ENCODE assay signal across 13 cellular contexts in genomic region chr9:94872921-94873511, GRCh38.
DNase-seq lines count a peak whose midpoint lies in the region; ATAC-seq, FAIRE-seq and TF ChIP-seq lines count a peak whose summit lies in the region.
"Had no signal": no experiment of that assay in that cellular context is flagged by ENCODE, and none has a peak within 500 bp of the region (broad histone marks: within the 10 kb centered on the region; RNA-seq: fewer than 3 reads in every experiment).

No MANE protein-coding gene starts in this region.

- POLR2A ChIA-PET in CD4-positive, alpha-beta memory T cell (lab: Charles Lee; ENCODE audit: partially characterized antibody) = interaction anchor here (2.3 to 4.1 kb wide), 2 partner anchors 12 to 16 kb away, joined by 5 to 46 read pairs; no protein-coding TSS in a partner anchor
- POLR2A ChIA-PET in HepG2 (lab: Yijun Ruan, JAX) = no interaction called here

- in situ Hi-C loops in HepG2 (cut with HindIII; ENCODE audit: extremely low pct_ligation_motif_present, low pct_unique_long_range_greater_than_20kb) = no loop called here

- no peaks in the 10 kb centered on the region for H4K20me1 ChIP-seq in HepG2 (ENCODE audit: insufficient read depth, low read length)

- no peak overlapping the region for H3K27ac ChIP-seq in CD4-positive, alpha-beta memory T cell (ENCODE audit: low read depth, low read length)
- H3K27ac ChIP-seq in substantia nigra (ENCODE audit: low read depth, low read length, poor library complexity, severe bottlenecking) = no peak overlapping the region
- no peak overlapping the region for H3K27ac ChIP-seq in HepG2 (ENCODE audit: extremely low read length, insufficient read depth, low read length)

- no peak for TF ChIP-seq CTCF in HepG2 (CRISPR knock-in tag; IDR thresholded peaks at IDR 0.05)

- peaks cover 3 to 7% of the 10 kb centered on the region in 2 donors for H3K36me3 Mint-ChIP-seq in CD4-positive, alpha-beta memory T cell

- no peak for ATAC-seq in HepG2
- ATAC-seq: stimulated activated effector memory CD8-positive, alpha-beta T cell treated with anti-CD3 and anti-CD28 coated beads, Interleukin-12 subunit alpha, Interleukin-12 subunit beta, amount 100 ng/mL, for 72 hours had no signal

- WGBS in HepG2 (ENCODE audit: low lambda C conversion rate) = 97% methylated on average over 3 of the region's 3 CpGs

- H3K4me1 Mint-ChIP-seq in CD4-positive, alpha-beta memory T cell = peaks cover 21 to 48% (median 35%) of the 10 kb centered on the region in 4 donors

- no peak overlapping the region for H2AFZ ChIP-seq in HepG2 (ENCODE audit: low read length)

- DNase-seq in CD4-positive, alpha-beta memory T cell = no peak
- DNase-seq in RCC 7860 (ENCODE audit: low spot score) (no peak), glomerular visceral epithelial cell (ENCODE audit: extremely low spot score) (peak; percentile 46), renal cortical epithelial cell (ENCODE audit: low read depth) (peak; percentile 55), NCI-H2107 (lab: John Stamatoyannopoulos, UW) (no peak), substantia nigra (lab: John Stamatoyannopoulos, UW) (no peak), KG1 (lab: John Stamatoyannopoulos, UW) (no peak), HepG2 (ENCODE audit: low spot score) (no peak)
- DNase-seq: amniotic stem cell, islet precursor cell, NCI-H446, T-helper 1 cell had no signal

- H3K4me1 ChIP-seq in CD4-positive, alpha-beta memory T cell (ENCODE audit: insufficient read depth, low read length) = peaks cover 34% of the 10 kb centered on the region
- peaks cover 15% of the 10 kb centered on the region for H3K4me1 ChIP-seq in HepG2 (ENCODE audit: insufficient read depth, low read length)

- FAIRE-seq in RCC 7860 (lab: Jason Lieb, UNC) = peak; percentile 55
- no peak for FAIRE-seq in HepG2 (lab: Jason Lieb, UNC)

- H3K4me3 Mint-ChIP-seq in CD4-positive, alpha-beta memory T cell = no peak overlapping the region
- H3K4me3 Mint-ChIP-seq: stimulated activated effector memory CD8-positive, alpha-beta T cell treated with anti-CD3 and anti-CD28 coated beads, Interleukin-12 subunit alpha, Interleukin-12 subunit beta, amount 100 ng/mL, for 72 hours had no signal

- no TSS peak for BruUV-seq in HepG2 (replicated peaks; lab: Mats Ljungman, UMichigan)

- H3K27me3 ChIP-seq in CD4-positive, alpha-beta memory T cell (ENCODE audit: insufficient read depth, low read length) = no peaks in the 10 kb centered on the region
- no peaks in the 10 kb centered on the region for H3K27me3 ChIP-seq in HepG2 (ENCODE audit: control insufficient read depth in 1 of 2, insufficient read depth in 2 of 2, low read length in 2 of 2)

- no peaks in the 10 kb centered on the region for H3K9me3 ChIP-seq in CD4-positive, alpha-beta memory T cell (ENCODE audit: control insufficient read depth in 1 of 2, low read length in 2 of 2)
- H3K9me3 ChIP-seq in HepG2 (ENCODE audit: low read length) = no peaks in the 10 kb centered on the region

- no peak overlapping the region for H3K4me3 ChIP-seq in CD4-positive, alpha-beta memory T cell (ENCODE audit: low read length in 2 of 2)
- H3K4me3 ChIP-seq in HepG2 (replicated peaks in 1 of 3; ENCODE audit: insufficient read depth in 1 of 3, low read depth in 2 of 3, low read length in 3 of 3) = no peak overlapping the region

- H3K4me2 ChIP-seq in HepG2 (ENCODE audit: low read depth, low read length) = no peak overlapping the region

- TF ChIP-seq POLR2A in HepG2 (IDR thresholded peaks at IDR 0.05; ENCODE audit: insufficient read depth in 1 of 2, low read depth in 2 of 2, low read length in 2 of 2) = no peak

- H3K36me3 ChIP-seq in CD4-positive, alpha-beta memory T cell (ENCODE audit: insufficient read depth, low read length) = no peaks in the 10 kb centered on the region
- no peaks in the 10 kb centered on the region; a peak in 1 of 5 replicates for H3K36me3 ChIP-seq in HepG2 (replicated peaks in 1 of 2; ENCODE audit: control insufficient read depth in 1 of 2, insufficient read depth in 2 of 2, low read length in 2 of 2)

- CTCF ChIA-PET in CD4-positive, alpha-beta memory T cell (lab: Charles Lee; ENCODE audit: partially characterized antibody) = no interaction called here
- CTCF ChIA-PET in HepG2 (lab: Yijun Ruan, JAX; ENCODE audit: low intra/inter-chr PET ratio, low total read pairs) = no interaction called here

- H3K79me2 ChIP-seq in HepG2 (ENCODE audit: insufficient read depth, low read length) = no peaks in the 10 kb centered on the region

- intact Hi-C loops in CD4-positive, alpha-beta memory T cell (cut with micrococcal nuclease) = no loop called here
- intact Hi-C loops in HepG2 (cut with micrococcal nuclease; ENCODE audit: unreplicated experiment) = loop anchor here (1.0 kb wide), 1 partner anchor 8 kb away; no protein-coding TSS in a partner anchor

- TF ChIP-seq EP300 in HepG2 (IDR thresholded peaks at IDR 0.05; ENCODE audit: low read depth in 2 of 2, low read length in 2 of 2) (no peak), HepG2 (CRISPR knock-in tag; IDR thresholded peaks at IDR 0.05; ENCODE audit: borderline replicate concordance) (no peak)

- no peak for TF ChIP-seq RAD21 in HepG2 (CRISPR knock-in tag; IDR thresholded peaks at IDR 0.05)

- H3K27ac Mint-ChIP-seq in CD4-positive, alpha-beta memory T cell = peak overlapping the region in 5 of 7 donors; percentile 33 to 80 (median 54)

- no peak overlapping the region for H3K9ac ChIP-seq in HepG2 (ENCODE audit: insufficient read depth, low read depth, low read length)

- no peaks in the 10 kb centered on the region for H3K9me3 Mint-ChIP-seq in CD4-positive, alpha-beta memory T cell

- no peaks in the 10 kb centered on the region for H3K27me3 Mint-ChIP-seq in CD4-positive, alpha-beta memory T cell

TF ChIP-seq in HepG2, 621 proteins besides CTCF, POLR2A, EP300 and RAD21 (continues in another document):
- TF ChIP-seq ZNF143 (CRISPR knock-in tag; IDR thresholded peaks at IDR 0.05) = no peak
- TF ChIP-seq ZFP37 (CRISPR knock-in tag; IDR thresholded peaks at IDR 0.05; ENCODE audit: borderline replicate concordance) = no peak
- no peak for TF ChIP-seq FOXK1 (CRISPR knock-in tag; IDR thresholded peaks at IDR 0.05; ENCODE audit: borderline replicate concordance, low read depth)
- no peak for TF ChIP-seq MAFF (IDR thresholded peaks at IDR 0.05; ENCODE audit: low read depth, low read length)
- TF ChIP-seq ZNF33B (CRISPR knock-in tag; IDR thresholded peaks at IDR 0.05) = no peak
- no peak for TF ChIP-seq TCF7 (IDR thresholded peaks at IDR 0.05; ENCODE audit: low read depth)
- TF ChIP-seq POLR2G (IDR thresholded peaks at IDR 0.05; ENCODE audit: low read depth, low read length) = no peak
- no peak for TF ChIP-seq ZNF33A (CRISPR knock-in tag; IDR thresholded peaks at IDR 0.05; ENCODE audit: borderline replicate concordance)
- TF ChIP-seq ZHX1 (CRISPR knock-in tag; IDR thresholded peaks at IDR 0.05; ENCODE audit: low read depth) = no peak
- TF ChIP-seq, protein P1, sequence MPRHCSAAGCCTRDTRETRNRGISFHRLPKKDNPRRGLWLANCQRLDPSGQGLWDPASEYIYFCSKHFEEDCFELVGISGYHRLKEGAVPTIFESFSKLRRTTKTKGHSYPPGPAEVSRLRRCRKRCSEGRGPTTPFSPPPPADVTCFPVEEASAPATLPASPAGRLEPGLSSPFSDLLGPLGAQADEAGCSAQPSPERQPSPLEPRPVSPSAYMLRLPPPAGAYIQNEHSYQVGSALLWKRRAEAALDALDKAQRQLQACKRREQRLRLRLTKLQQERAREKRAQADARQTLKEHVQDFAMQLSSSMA (CRISPR knock-in tag; IDR thresholded peaks at IDR 0.05) = no peak
- TF ChIP-seq ZNF614 (CRISPR knock-in tag; IDR thresholded peaks at IDR 0.05; ENCODE audit: borderline replicate concordance) = no peak
- TF ChIP-seq SRSF9 (IDR thresholded peaks at IDR 0.05; ENCODE audit: borderline replicate concordance, insufficient read depth, low read depth, low read length, poor library complexity, severe bottlenecking) = no peak
- no peak for TF ChIP-seq FOXO4 (CRISPR knock-in tag; conservative IDR thresholded peaks at IDR 0.05)
- TF ChIP-seq ZNF292 (CRISPR knock-in tag; IDR thresholded peaks at IDR 0.05; ENCODE audit: borderline replicate concordance, low read depth) = no peak
- TF ChIP-seq ZNF124 (CRISPR knock-in tag; IDR thresholded peaks at IDR 0.05) = no peak

Comparison
In these comparisons a context has a peak if more than half of its experiments do, and no peak if none do; other contexts are left out.
1. DNase-seq: peak in glomerular visceral epithelial cell (single experiment) and renal cortical epithelial cell (single experiment); none in CD4-positive, alpha-beta memory T cell (0 of 5), RCC 7860 (single experiment), NCI-H2107 (single experiment), substantia nigra (0 of 49), KG1 (single experiment) and HepG2 (single experiment).